In the genomic region with DNA sequence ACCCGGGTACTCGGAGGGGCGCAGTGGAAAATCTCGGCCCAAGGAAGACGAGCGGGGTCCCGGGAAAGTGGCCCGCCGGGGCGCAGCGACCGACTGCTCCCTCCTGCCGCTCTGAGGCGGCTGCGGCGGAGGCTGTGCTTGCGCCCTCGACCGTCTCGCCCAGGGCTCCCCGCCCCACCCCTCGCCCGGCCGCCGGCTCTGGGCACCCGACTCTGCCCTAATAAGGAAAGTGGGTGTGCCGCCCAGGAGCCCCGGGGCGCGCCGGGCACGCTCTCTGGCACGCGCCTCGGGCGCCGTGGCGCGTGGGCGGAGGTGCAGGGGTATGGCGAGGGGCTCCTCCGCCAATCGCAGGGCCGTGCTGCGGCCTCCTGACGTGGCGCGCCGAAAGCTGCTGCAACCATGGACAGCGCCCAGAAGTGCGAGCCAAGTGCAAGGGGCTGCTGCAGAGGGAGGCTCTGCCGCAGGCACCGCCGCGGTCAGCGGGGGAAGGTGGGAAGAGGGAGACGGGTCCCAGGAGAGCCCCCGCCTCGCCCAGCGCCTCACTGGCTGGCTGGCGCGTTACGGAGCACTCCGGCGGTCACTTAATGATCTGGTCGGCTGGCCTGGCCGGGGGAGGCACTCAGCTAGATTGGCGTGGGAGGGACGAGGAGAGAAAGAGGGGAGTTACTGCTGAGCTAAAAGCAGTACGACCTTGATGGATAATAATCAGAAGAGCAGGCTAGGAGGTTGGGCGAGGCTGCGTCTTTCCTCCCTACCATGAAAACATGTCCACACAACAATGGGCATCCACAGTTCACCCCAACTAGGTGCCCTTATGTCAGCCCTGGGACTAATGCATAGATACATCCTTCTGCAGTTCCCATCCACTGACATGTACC, we compare ENCODE assay signal across 8 cellular contexts. TPM values are rescaled to one million over a fixed set of nuclear protein-coding genes. Genes with fewer than 3 reads are reported as not detected.
A peak's percentile ranks its signal among the peaks of the same experiment; 100 is the strongest.
DNase-seq lines count a peak whose midpoint lies in the region; ATAC-seq, FAIRE-seq and TF ChIP-seq lines count a peak whose summit lies in the region.

A gene with protein sequence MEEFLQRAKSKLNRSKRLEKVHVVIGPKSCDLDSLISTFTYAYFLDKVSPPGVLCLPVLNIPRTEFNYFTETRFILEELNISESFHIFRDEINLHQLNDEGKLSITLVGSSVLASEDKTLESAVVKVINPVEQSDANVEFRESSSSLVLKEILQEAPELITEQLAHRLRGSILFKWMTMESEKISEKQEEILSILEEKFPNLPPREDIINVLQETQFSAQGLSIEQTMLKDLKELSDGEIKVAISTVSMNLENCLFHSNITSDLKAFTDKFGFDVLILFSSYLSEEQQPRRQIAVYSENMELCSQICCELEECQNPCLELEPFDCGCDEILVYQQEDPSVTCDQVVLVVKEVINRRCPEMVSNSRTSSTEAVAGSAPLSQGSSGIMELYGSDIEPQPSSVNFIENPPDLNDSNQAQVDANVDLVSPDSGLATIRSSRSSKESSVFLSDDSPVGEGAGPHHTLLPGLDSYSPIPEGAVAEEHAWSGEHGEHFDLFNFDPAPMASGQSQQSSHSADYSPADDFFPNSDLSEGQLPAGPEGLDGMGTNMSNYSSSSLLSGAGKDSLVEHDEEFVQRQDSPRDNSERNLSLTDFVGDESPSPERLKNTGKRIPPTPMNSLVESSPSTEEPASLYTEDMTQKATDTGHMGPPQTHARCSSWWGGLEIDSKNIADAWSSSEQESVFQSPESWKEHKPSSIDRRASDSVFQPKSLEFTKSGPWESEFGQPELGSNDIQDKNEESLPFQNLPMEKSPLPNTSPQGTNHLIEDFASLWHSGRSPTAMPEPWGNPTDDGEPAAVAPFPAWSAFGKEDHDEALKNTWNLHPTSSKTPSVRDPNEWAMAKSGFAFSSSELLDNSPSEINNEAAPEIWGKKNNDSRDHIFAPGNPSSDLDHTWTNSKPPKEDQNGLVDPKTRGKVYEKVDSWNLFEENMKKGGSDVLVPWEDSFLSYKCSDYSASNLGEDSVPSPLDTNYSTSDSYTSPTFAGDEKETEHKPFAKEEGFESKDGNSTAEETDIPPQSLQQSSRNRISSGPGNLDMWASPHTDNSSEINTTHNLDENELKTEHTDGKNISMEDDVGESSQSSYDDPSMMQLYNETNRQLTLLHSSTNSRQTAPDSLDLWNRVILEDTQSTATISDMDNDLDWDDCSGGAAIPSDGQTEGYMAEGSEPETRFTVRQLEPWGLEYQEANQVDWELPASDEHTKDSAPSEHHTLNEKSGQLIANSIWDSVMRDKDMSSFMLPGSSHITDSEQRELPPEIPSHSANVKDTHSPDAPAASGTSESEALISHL (N-terminal part only) (minus strand): TSS at position 131 of the 878 bp plus-strand sequence. CDS start 151 bp downstream, outside the sequence.

- peak; percentile 58 for DNase-seq in DMS153 treated with DMSO at 0.1 percent for 48 hours (lab: John Stamatoyannopoulos, UW; ENCODE audit: unreplicated experiment)
- DNase-seq in NOMO-1 treated with DMSO at 0.1 percent for 48 hours (lab: John Stamatoyannopoulos, UW; ENCODE audit: unreplicated experiment): peak; percentile 49
- DNase-seq in kidney: peak; percentile 92
- DNase-seq in stimulated activated CD4-positive, alpha-beta T cell treated with anti-CD3 and anti-CD28 coated beads, Interleukin-4, amount 100 ng/mL, for 1 hour: peak; percentile 3
- DNase-seq in SIG-M5 (lab: John Stamatoyannopoulos, UW): no peak

- H3K4me3 ChIP-seq in kidney (ENCODE audit: low read length in 2 of 2): peak within 1 kb of the TSS; percentile 54 to 82

- H3K4me1 ChIP-seq in kidney (ENCODE audit: control insufficient read depth in 1 of 2, insufficient read depth in 1 of 2, low read depth in 1 of 2, low read length in 2 of 2): peaks cover 0 to 6% of the 10 kb centered on the region in 2 donors

- no peaks in the 10 kb centered on the region for H3K36me3 ChIP-seq in kidney (ENCODE audit: control insufficient read depth in 1 of 2, insufficient read depth in 2 of 2, low read length in 2 of 2)

- no peak for FAIRE-seq in kidney (lab: Jason Lieb, UNC)

- peak within 1 kb of the TSS; percentile 2 to 33 for H3K9ac ChIP-seq in kidney (ENCODE audit: low read length in 2 of 2)

- TF ChIP-seq CTCF in kidney (IDR thresholded peaks at IDR 0.05; ENCODE audit: borderline replicate concordance, extremely low read depth, insufficient read depth): no peak

- peak within 1 kb of the TSS; percentile 93 for H3K27ac ChIP-seq in cingulate gyrus (ENCODE audit: low read depth, low read length)
- H3K27ac ChIP-seq in kidney (ENCODE audit: low read depth in 2 of 2, low read length in 2 of 2): peak within 1 kb of the TSS in 1 of 2 donors; percentile 54

- intact Hi-C loops in kidney (cut with DNase I): no loop called here

- no peaks in the 10 kb centered on the region for H3K9me3 ChIP-seq in kidney (ENCODE audit: control insufficient read depth in 1 of 2, low read length in 2 of 2)

- ATAC-seq in HG03469 (IDR thresholded peaks at IDR 0.05; ENCODE audit: unreplicated experiment) (peak; percentile 70), HG03175 (IDR thresholded peaks at IDR 0.05; ENCODE audit: unreplicated experiment) (no peak)

RNA-seq across cellular contexts. Expression of the gene that starts here (rescaled TPM):
- total RNA-seq in kidney: 65.1 TPM
- polyA plus RNA-seq in kidney (ENCODE audit: insufficient read depth, low read depth, low replicate concordance): 12.6 TPM
